Comparison of ENCODE assay signal across 14 cellular contexts in the genomic region with DNA sequence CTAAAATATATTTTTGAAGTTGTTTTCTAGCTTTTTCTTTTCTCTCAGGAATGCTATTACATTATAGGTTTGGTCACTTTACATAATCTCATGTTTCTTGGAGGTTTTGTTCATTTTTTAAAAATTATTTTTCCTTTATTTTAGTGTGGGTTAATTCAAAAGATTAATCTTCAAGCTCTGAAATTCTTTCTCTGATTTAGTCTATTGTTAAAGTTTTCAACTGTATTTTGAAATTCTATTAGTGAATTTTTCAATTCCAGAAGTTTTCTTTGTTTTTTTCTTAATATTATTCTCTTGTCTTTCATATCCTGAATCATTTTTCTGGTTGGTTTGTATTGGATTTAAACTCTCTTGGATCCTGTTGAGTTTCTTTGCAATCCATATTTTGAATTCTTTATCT.
"Had no signal": no experiment of that assay in that cellular context is flagged by ENCODE, and none has a peak within 500 bp of the region (broad histone marks: within the 10 kb centered on the region; RNA-seq: fewer than 3 reads in every experiment).

No MANE protein-coding gene starts in this region.

- H3K4me2 ChIP-seq: KMS-11 had no signal

- H3K27ac ChIP-seq: HL-60, KMS-11, RWPE1 had no signal

- FAIRE-seq: HTR-8/SVneo had no signal

- ATAC-seq: PC-3 had no signal

- DNase-seq: MV-4-11, NCI-H1048, NCI-H1105, NCI-H1436 treated with DMSO at 0.1 percent for 48 hours, NCI-H187 treated with DMSO at 0.1 percent for 48 hours, NCI-H345, NCI-H526 treated with DMSO at 0.1 percent for 48 hours, NCI-H748 treated with DMSO at 0.1 percent for 48 hours, SHP77 had no signal

- H3K9ac ChIP-seq: KMS-11 had no signal
